In genomic region chr20:59776059-59776603, GRCh38 we compare ENCODE assay signal across 19 cellular contexts.
"Had no signal": no experiment of that assay in that cellular context is flagged by ENCODE, and none has a peak within 500 bp of the region (broad histone marks: within the 10 kb centered on the region; RNA-seq: fewer than 3 reads in every experiment).

No MANE protein-coding gene starts in this region.

- H3K4me2 ChIP-seq: hepatocyte, neural progenitor cell had no signal

- H3K9me3 ChIP-seq: adrenal gland, left lung had no signal

- H3K27ac ChIP-seq: adrenal gland, cardiac muscle cell, hepatocyte, left lung, neural progenitor cell, skin epidermis had no signal

- H3K27ac Mint-ChIP-seq: activated CD4-positive, alpha-beta T cell treated with anti-CD3 and anti-CD28 coated beads, Interleukin-2, amount 10 ng/mL, durations not matched to agents 24 days and 14 days; activated CD8-positive, alpha-beta T cell treated with anti-CD3 and anti-CD28 coated beads, Interleukin-2, amount 10 ng/mL, durations not matched to agents 7 days and 5 days; activated naive CD4-positive, alpha-beta T cell treated with anti-CD3 and anti-CD28 coated beads, Interleukin-2, amount 10 ng/mL, durations not matched to agents 7 days and 5 days; activated T-helper 17 cell treated with anti-CD3 and anti-CD28 coated beads, Interleukin-2, amount 50 U/mL, for 72 hours; neural progenitor cell; T-helper 17 cell had no signal

- H2AFZ ChIP-seq: hepatocyte, neural progenitor cell had no signal

- H3K4me3 ChIP-seq: adrenal gland, cardiac muscle cell, hepatocyte, left lung, neural progenitor cell, skin epidermis had no signal

- H3K9me3 Mint-ChIP-seq: activated CD4-positive, alpha-beta T cell treated with anti-CD3 and anti-CD28 coated beads, Interleukin-2, amount 10 ng/mL, durations not matched to agents 24 days and 14 days; activated naive CD4-positive, alpha-beta T cell treated with anti-CD3 and anti-CD28 coated beads, Interleukin-2, amount 10 ng/mL, durations not matched to agents 7 days and 5 days; activated T-helper 17 cell treated with anti-CD3 and anti-CD28 coated beads, Interleukin-2, amount 50 U/mL, for 72 hours; neural progenitor cell had no signal

- H3K4me3 Mint-ChIP-seq: activated CD4-positive, alpha-beta T cell treated with anti-CD3 and anti-CD28 coated beads, Interleukin-2, amount 10 ng/mL, durations not matched to agents 24 days and 14 days; activated CD8-positive, alpha-beta T cell treated with anti-CD3 and anti-CD28 coated beads, Interleukin-2, amount 10 ng/mL, durations not matched to agents 7 days and 5 days; activated naive CD4-positive, alpha-beta T cell treated with anti-CD3 and anti-CD28 coated beads, Interleukin-2, amount 10 ng/mL, durations not matched to agents 7 days and 5 days; activated T-helper 17 cell treated with anti-CD3 and anti-CD28 coated beads, Interleukin-2, amount 50 U/mL, for 72 hours; naive B cell; neural progenitor cell; T-helper 17 cell had no signal

- DNase-seq: activated CD4-positive, alpha-beta T cell treated with anti-CD3 and anti-CD28 coated beads, Interleukin-2, amount 10 ng/mL, durations not matched to agents 24 days and 14 days; activated CD8-positive, alpha-beta T cell treated with anti-CD3 and anti-CD28 coated beads, Interleukin-2, amount 10 ng/mL, durations not matched to agents 7 days and 5 days; activated naive CD4-positive, alpha-beta T cell treated with anti-CD3 and anti-CD28 coated beads, Interleukin-2, amount 10 ng/mL, durations not matched to agents 7 days and 5 days; activated T-cell treated with anti-CD3 and anti-CD28 coated beads for 4 hours; mammary epithelial cell; naive B cell; retina; stimulated activated CD4-positive, alpha-beta T cell treated with anti-CD3 and anti-CD28 coated beads, Interleukin-15, amount 100 ng/mL, for 24 hours; stimulated activated CD4-positive, alpha-beta T cell treated with anti-CD3 and anti-CD28 coated beads, Interleukin-4, amount 100 ng/mL, for 1 hour; stimulated activated naive CD4-positive, alpha-beta T cell; T-helper 17 cell; trophoblast cell had no signal

- H3K27me3 ChIP-seq: adrenal gland, cardiac muscle cell, hepatocyte had no signal

- H3K27me3 Mint-ChIP-seq: activated CD4-positive, alpha-beta T cell treated with anti-CD3 and anti-CD28 coated beads, Interleukin-2, amount 10 ng/mL, durations not matched to agents 24 days and 14 days; activated naive CD4-positive, alpha-beta T cell treated with anti-CD3 and anti-CD28 coated beads, Interleukin-2, amount 10 ng/mL, durations not matched to agents 7 days and 5 days had no signal

- H3K4me1 Mint-ChIP-seq: activated CD4-positive, alpha-beta T cell treated with anti-CD3 and anti-CD28 coated beads, Interleukin-2, amount 10 ng/mL, durations not matched to agents 24 days and 14 days; activated naive CD4-positive, alpha-beta T cell treated with anti-CD3 and anti-CD28 coated beads, Interleukin-2, amount 10 ng/mL, durations not matched to agents 7 days and 5 days; activated T-helper 17 cell treated with anti-CD3 and anti-CD28 coated beads, Interleukin-2, amount 50 U/mL, for 72 hours had no signal

- H3K4me1 ChIP-seq: adrenal gland, left lung, neural progenitor cell had no signal

- H3K9ac ChIP-seq: neural progenitor cell had no signal

- H3K36me3 Mint-ChIP-seq: activated naive CD4-positive, alpha-beta T cell treated with anti-CD3 and anti-CD28 coated beads, Interleukin-2, amount 10 ng/mL, durations not matched to agents 7 days and 5 days; naive B cell; neural progenitor cell had no signal

- H3K36me3 ChIP-seq: adrenal gland, cardiac muscle cell, left lung, neural progenitor cell had no signal
